ENCODE assay signal across 1 cellular context in genomic region chr15:67149859-67150824, GRCh38.
TF ChIP-seq lines count a peak whose summit lies in the region.

No MANE protein-coding gene starts in this region.

TF ChIP-seq in A549, 52 proteins besides CTCF, POLR2A, EP300 and RAD21 (continued from another document):
- TF ChIP-seq, protein P1, sequence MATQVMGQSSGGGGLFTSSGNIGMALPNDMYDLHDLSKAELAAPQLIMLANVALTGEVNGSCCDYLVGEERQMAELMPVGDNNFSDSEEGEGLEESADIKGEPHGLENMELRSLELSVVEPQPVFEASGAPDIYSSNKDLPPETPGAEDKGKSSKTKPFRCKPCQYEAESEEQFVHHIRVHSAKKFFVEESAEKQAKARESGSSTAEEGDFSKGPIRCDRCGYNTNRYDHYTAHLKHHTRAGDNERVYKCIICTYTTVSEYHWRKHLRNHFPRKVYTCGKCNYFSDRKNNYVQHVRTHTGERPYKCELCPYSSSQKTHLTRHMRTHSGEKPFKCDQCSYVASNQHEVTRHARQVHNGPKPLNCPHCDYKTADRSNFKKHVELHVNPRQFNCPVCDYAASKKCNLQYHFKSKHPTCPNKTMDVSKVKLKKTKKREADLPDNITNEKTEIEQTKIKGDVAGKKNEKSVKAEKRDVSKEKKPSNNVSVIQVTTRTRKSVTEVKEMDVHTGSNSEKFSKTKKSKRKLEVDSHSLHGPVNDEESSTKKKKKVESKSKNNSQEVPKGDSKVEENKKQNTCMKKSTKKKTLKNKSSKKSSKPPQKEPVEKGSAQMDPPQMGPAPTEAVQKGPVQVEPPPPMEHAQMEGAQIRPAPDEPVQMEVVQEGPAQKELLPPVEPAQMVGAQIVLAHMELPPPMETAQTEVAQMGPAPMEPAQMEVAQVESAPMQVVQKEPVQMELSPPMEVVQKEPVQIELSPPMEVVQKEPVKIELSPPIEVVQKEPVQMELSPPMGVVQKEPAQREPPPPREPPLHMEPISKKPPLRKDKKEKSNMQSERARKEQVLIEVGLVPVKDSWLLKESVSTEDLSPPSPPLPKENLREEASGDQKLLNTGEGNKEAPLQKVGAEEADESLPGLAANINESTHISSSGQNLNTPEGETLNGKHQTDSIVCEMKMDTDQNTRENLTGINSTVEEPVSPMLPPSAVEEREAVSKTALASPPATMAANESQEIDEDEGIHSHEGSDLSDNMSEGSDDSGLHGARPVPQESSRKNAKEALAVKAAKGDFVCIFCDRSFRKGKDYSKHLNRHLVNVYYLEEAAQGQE (IDR thresholded peaks at IDR 0.05): no peak
- no peak for TF ChIP-seq HOXB5 (CRISPR knock-in tag; IDR thresholded peaks at IDR 0.05)
- TF ChIP-seq, protein P2, sequence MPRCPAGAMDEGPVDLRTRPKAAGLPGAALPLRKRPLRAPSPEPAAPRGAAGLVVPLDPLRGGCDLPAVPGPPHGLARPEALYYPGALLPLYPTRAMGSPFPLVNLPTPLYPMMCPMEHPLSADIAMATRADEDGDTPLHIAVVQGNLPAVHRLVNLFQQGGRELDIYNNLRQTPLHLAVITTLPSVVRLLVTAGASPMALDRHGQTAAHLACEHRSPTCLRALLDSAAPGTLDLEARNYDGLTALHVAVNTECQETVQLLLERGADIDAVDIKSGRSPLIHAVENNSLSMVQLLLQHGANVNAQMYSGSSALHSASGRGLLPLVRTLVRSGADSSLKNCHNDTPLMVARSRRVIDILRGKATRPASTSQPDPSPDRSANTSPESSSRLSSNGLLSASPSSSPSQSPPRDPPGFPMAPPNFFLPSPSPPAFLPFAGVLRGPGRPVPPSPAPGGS (IDR thresholded peaks at IDR 0.05): peak; percentile 92; the same call in 2 of the 3 replicates
- TF ChIP-seq ESRRA (IDR thresholded peaks at IDR 0.05; ENCODE audit: borderline replicate concordance, low read length): no peak
- peak; percentile 23; the same call in 1 of the 2 replicates for TF ChIP-seq FOXS1 (CRISPR knock-in tag; IDR thresholded peaks at IDR 0.05)
- TF ChIP-seq POLR2AphosphoS2 (conservative IDR thresholded peaks at IDR 0.05; ENCODE audit: low read length): no peak
- TF ChIP-seq ZSCAN20 (CRISPR knock-in tag; IDR thresholded peaks at IDR 0.05): peak; percentile 36; the same call in 1 of the 2 replicates
- TF ChIP-seq MAFK (IDR thresholded peaks at IDR 0.05; ENCODE audit: partially characterized antibody): peak; percentile 10
- peak; percentile 92 to 93 for TF ChIP-seq JUN (IDR thresholded peaks at IDR 0.05)
- peak; percentile 76; the same call in 1 of the 2 replicates for TF ChIP-seq ZNF302 (CRISPR knock-in tag; IDR thresholded peaks at IDR 0.05)
- TF ChIP-seq RARB (CRISPR knock-in tag; IDR thresholded peaks at IDR 0.05): peak; percentile 96
- TF ChIP-seq FOSL2 (IDR thresholded peaks at IDR 0.05): peak; percentile 86
- peak; percentile 96 for TF ChIP-seq FOSL2 (CRISPR knock-in tag; IDR thresholded peaks at IDR 0.05)
- peak; percentile 45 for TF ChIP-seq MYC (IDR thresholded peaks at IDR 0.05; ENCODE audit: borderline replicate concordance, low read length)
- TF ChIP-seq TFCP2L1 (CRISPR knock-in tag; IDR thresholded peaks at IDR 0.05): 0 out of 2 replicates have a peak, but pooled peaks have one; percentile 73
- TF ChIP-seq, protein P3, sequence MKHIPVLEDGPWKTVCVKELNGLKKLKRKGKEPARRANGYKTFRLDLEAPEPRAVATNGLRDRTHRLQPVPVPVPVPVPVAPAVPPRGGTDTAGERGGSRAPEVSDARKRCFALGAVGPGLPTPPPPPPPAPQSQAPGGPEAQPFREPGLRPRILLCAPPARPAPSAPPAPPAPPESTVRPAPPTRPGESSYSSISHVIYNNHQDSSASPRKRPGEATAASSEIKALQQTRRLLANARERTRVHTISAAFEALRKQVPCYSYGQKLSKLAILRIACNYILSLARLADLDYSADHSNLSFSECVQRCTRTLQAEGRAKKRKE (CRISPR knock-in tag; IDR thresholded peaks at IDR 0.05; ENCODE audit: low read depth): peak; percentile 78
- TF ChIP-seq CEBPB (IDR thresholded peaks at IDR 0.05): peak; percentile 70 to 82
- no peak for TF ChIP-seq PHF8 (IDR thresholded peaks at IDR 0.05; ENCODE audit: borderline replicate concordance, low read depth)
- peak; percentile 81 for TF ChIP-seq MAX (IDR thresholded peaks at IDR 0.05)
- TF ChIP-seq USF2 (IDR thresholded peaks at IDR 0.05): no peak
- no peak for TF ChIP-seq MAZ (IDR thresholded peaks at IDR 0.05; ENCODE audit: borderline replicate concordance, low read depth, low read length)
- no peak for TF ChIP-seq ZFP36 (IDR thresholded peaks at IDR 0.05; ENCODE audit: borderline replicate concordance, partially characterized antibody)
- TF ChIP-seq JUNB (IDR thresholded peaks at IDR 0.05): peak; percentile 96
- TF ChIP-seq BHLHE40 (IDR thresholded peaks at IDR 0.05; ENCODE audit: low read depth, low read length): peak; percentile 66
- no peak for TF ChIP-seq SREBF2 (IDR thresholded peaks at IDR 0.05)
- TF ChIP-seq FOSB (CRISPR knock-in tag; IDR thresholded peaks at IDR 0.05): peak; percentile 84; the same call in 1 of the 2 replicates
- TF ChIP-seq NFE2L2 (conservative IDR thresholded peaks at IDR 0.05; ENCODE audit: low read length): no peak; the same call in 1 of the 2 replicates
- no peak for TF ChIP-seq RFX5 (IDR thresholded peaks at IDR 0.05)
- TF ChIP-seq ELK1 (IDR thresholded peaks at IDR 0.05; ENCODE audit: low read depth, low read length): no peak
- TF ChIP-seq, protein P4, sequence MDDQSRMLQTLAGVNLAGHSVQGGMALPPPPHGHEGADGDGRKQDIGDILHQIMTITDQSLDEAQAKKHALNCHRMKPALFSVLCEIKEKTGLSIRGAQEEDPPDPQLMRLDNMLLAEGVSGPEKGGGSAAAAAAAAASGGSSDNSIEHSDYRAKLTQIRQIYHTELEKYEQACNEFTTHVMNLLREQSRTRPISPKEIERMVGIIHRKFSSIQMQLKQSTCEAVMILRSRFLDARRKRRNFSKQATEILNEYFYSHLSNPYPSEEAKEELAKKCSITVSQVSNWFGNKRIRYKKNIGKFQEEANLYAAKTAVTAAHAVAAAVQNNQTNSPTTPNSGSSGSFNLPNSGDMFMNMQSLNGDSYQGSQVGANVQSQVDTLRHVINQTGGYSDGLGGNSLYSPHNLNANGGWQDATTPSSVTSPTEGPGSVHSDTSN (IDR thresholded peaks at IDR 0.05): 0 out of 2 replicates have a peak, but pooled peaks have one; percentile 16
- peak; percentile 74 for TF ChIP-seq HOXA7 (CRISPR knock-in tag; IDR thresholded peaks at IDR 0.05)
- no peak for TF ChIP-seq KDM1A (IDR thresholded peaks at IDR 0.05; ENCODE audit: low read depth)
- TF ChIP-seq GATA3 (IDR thresholded peaks at IDR 0.05; ENCODE audit: borderline replicate concordance): peak; percentile 88; the same call in 1 of the 2 replicates
- no peak for TF ChIP-seq RCOR1 (IDR thresholded peaks at IDR 0.05; ENCODE audit: low read depth, low read length)
- no peak for TF ChIP-seq ZC3H11A (IDR thresholded peaks at IDR 0.05)
